In the genomic region with DNA sequence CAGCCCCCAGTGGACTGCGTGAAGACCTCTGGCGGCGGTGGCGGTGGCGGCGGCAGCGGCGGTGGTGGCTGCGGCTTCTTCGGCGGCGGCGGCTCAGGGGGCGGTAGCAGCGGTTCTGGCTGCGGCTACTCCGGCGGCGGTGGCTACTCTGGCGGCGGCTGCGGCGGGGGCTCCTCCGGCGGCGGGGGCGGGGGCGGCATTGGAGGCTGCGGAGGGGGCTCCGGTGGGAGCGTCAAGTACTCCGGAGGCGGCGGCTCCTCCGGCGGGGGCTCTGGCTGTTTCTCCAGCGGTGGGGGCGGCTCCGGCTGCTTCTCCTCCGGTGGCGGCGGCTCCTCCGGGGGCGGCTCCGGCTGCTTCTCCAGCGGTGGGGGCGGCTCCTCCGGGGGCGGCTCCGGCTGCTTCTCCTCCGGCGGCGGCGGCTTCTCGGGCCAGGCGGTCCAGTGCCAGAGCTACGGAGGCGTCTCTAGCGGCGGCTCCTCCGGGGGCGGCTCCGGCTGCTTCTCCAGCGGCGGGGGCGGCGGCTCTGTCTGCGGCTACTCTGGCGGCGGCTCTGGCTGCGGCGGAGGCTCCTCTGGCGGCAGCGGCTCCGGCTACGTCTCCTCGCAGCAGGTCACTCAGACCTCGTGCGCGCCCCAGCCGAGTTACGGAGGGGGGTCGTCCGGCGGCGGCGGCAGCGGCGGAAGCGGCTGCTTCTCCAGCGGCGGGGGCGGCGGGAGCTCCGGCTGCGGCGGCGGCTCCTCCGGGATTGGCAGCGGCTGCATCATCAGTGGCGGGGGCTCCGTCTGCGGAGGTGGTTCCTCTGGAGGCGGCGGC, we compare ENCODE assay signal across 1 cellular context.
TF ChIP-seq lines count a peak whose summit lies in the region.

No MANE protein-coding gene starts in this region.

TF ChIP-seq in HepG2, 621 proteins besides CTCF, POLR2A, EP300 and RAD21:
- TF ChIP-seq FOXO1 (CRISPR knock-in tag; IDR thresholded peaks at IDR 0.05) (no peak), ZNF557 (CRISPR knock-in tag; IDR thresholded peaks at IDR 0.05) (no peak), ETV6 (CRISPR knock-in tag; conservative IDR thresholded peaks at IDR 0.05) (no peak), SIX1 (CRISPR knock-in tag; IDR thresholded peaks at IDR 0.05; ENCODE audit: borderline replicate concordance) (no peak), HMGA1 (CRISPR knock-in tag; conservative IDR thresholded peaks at IDR 0.05) (no peak), TOE1 (CRISPR knock-in tag; IDR thresholded peaks at IDR 0.05) (no peak), TARDBP (CRISPR knock-in tag; IDR thresholded peaks at IDR 0.05) (no peak), AKAP8 (CRISPR knock-in tag; IDR thresholded peaks at IDR 0.05) (no peak), THYN1 (CRISPR knock-in tag; IDR thresholded peaks at IDR 0.05; ENCODE audit: borderline replicate concordance, low read depth) (no peak), RFXANK (CRISPR knock-in tag; IDR thresholded peaks at IDR 0.05) (no peak), ATAD3A (CRISPR knock-in tag; IDR thresholded peaks at IDR 0.05) (no peak)
- TF ChIP-seq, protein P1, sequence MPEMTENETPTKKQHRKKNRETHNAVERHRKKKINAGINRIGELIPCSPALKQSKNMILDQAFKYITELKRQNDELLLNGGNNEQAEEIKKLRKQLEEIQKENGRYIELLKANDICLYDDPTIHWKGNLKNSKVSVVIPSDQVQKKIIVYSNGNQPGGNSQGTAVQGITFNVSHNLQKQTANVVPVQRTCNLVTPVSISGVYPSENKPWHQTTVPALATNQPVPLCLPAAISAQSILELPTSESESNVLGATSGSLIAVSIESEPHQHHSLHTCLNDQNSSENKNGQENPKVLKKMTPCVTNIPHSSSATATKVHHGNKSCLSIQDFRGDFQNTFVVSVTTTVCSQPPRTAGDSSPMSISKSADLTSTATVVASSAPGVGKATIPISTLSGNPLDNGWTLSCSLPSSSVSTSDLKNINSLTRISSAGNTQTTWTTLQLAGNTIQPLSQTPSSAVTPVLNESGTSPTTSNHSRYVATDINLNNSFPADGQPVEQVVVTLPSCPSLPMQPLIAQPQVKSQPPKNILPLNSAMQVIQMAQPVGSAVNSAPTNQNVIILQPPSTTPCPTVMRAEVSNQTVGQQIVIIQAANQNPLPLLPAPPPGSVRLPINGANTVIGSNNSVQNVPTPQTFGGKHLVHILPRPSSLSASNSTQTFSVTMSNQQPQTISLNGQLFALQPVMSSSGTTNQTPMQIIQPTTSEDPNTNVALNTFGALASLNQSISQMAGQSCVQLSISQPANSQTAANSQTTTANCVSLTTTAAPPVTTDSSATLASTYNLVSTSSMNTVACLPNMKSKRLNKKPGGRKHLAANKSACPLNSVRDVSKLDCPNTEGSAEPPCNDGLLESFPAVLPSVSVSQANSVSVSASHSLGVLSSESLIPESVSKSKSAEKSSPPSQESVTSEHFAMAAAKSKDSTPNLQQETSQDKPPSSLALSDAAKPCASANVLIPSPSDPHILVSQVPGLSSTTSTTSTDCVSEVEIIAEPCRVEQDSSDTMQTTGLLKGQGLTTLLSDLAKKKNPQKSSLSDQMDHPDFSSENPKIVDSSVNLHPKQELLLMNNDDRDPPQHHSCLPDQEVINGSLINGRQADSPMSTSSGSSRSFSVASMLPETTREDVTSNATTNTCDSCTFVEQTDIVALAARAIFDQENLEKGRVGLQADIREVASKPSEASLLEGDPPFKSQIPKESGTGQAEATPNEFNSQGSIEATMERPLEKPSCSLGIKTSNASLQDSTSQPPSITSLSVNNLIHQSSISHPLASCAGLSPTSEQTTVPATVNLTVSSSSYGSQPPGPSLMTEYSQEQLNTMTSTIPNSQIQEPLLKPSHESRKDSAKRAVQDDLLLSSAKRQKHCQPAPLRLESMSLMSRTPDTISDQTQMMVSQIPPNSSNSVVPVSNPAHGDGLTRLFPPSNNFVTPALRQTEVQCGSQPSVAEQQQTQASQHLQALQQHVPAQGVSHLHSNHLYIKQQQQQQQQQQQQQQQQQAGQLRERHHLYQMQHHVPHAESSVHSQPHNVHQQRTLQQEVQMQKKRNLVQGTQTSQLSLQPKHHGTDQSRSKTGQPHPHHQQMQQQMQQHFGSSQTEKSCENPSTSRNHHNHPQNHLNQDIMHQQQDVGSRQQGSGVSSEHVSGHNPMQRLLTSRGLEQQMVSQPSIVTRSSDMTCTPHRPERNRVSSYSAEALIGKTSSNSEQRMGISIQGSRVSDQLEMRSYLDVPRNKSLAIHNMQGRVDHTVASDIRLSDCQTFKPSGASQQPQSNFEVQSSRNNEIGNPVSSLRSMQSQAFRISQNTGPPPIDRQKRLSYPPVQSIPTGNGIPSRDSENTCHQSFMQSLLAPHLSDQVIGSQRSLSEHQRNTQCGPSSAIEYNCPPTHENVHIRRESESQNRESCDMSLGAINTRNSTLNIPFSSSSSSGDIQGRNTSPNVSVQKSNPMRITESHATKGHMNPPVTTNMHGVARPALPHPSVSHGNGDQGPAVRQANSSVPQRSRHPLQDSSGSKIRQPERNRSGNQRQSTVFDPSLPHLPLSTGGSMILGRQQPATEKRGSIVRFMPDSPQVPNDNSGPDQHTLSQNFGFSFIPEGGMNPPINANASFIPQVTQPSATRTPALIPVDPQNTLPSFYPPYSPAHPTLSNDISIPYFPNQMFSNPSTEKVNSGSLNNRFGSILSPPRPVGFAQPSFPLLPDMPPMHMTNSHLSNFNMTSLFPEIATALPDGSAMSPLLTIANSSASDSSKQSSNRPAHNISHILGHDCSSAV (CRISPR knock-in tag; IDR thresholded peaks at IDR 0.05; ENCODE audit: borderline replicate concordance), result no peak
